In the genomic region with DNA sequence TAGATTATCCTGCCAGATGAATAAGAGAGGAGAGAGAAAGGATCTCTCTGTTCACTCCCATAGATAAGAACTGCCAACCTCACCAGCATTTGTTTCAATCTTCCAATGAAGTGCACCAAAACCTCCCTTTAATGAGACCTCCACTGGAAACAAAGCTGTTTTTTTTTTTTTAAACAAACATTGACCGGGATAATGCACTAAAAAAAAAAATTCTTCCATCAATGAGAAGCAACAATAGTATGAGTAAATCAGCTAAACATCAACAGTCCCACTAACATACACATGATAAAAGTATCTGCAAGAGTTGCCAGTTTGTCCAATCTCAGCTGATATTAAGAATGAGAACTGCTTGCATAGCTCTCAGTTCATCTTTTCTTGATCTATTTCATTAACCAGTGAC, we compare ENCODE assay signal across 1 cellular context.
TF ChIP-seq lines count a peak whose summit lies in the region.

No MANE protein-coding gene starts in this region.

TF ChIP-seq in A549, 52 proteins besides CTCF, POLR2A, EP300 and RAD21 (continued from another document):
- TF ChIP-seq, protein P1, sequence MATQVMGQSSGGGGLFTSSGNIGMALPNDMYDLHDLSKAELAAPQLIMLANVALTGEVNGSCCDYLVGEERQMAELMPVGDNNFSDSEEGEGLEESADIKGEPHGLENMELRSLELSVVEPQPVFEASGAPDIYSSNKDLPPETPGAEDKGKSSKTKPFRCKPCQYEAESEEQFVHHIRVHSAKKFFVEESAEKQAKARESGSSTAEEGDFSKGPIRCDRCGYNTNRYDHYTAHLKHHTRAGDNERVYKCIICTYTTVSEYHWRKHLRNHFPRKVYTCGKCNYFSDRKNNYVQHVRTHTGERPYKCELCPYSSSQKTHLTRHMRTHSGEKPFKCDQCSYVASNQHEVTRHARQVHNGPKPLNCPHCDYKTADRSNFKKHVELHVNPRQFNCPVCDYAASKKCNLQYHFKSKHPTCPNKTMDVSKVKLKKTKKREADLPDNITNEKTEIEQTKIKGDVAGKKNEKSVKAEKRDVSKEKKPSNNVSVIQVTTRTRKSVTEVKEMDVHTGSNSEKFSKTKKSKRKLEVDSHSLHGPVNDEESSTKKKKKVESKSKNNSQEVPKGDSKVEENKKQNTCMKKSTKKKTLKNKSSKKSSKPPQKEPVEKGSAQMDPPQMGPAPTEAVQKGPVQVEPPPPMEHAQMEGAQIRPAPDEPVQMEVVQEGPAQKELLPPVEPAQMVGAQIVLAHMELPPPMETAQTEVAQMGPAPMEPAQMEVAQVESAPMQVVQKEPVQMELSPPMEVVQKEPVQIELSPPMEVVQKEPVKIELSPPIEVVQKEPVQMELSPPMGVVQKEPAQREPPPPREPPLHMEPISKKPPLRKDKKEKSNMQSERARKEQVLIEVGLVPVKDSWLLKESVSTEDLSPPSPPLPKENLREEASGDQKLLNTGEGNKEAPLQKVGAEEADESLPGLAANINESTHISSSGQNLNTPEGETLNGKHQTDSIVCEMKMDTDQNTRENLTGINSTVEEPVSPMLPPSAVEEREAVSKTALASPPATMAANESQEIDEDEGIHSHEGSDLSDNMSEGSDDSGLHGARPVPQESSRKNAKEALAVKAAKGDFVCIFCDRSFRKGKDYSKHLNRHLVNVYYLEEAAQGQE (IDR thresholded peaks at IDR 0.05): no peak
- TF ChIP-seq CBX8 (IDR thresholded peaks at IDR 0.05) (no peak), HEYL (CRISPR knock-in tag; IDR thresholded peaks at IDR 0.05) (no peak), EHMT2 (IDR thresholded peaks at IDR 0.05; ENCODE audit: low read depth) (no peak)
